In the genomic region with DNA sequence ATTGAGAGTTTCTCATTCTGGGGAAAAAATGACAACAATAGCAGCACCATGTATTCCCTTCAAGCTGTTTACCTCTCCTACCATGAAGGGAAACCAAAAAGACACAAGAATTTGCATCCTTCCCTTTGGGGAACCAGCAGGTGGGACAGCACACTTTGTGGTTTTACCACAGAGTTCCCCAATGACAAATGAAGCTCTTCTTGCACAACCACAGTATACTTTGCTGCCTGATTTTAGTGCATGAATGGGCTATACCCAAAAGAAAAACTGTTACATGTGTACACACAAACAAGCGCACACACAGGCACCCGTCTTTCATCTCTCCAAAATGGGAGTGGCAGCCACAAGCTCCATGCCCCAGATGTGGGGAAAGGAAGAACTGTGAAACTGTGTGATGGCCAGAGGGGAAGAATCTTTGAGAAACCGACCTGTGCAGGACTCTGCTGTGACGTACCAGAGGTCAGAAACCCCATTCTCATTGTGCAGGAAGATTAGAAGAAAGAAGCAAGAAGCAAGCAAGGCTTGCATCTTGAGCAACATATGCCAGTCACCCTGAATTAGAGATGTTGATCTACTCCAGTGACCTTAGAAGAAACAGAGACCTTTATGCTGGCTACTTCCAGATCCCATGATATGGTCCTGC, we compare ENCODE assay signal across 9 cellular contexts. TPM values are rescaled to one million over a fixed set of nuclear protein-coding genes. Genes with fewer than 3 reads are reported as not detected.
A peak's percentile ranks its signal among the peaks of the same experiment; 100 is the strongest.
DNase-seq lines count a peak whose midpoint lies in the region; ATAC-seq and TF ChIP-seq lines count a peak whose summit lies in the region.
"Had no signal": no experiment of that assay in that cellular context is flagged by ENCODE, and none has a peak within 500 bp of the region (broad histone marks: within the 10 kb centered on the region; RNA-seq: fewer than 3 reads in every experiment).

No MANE protein-coding gene starts in this region.

- no peak overlapping the region for H3K4me3 ChIP-seq in AG10803 (ENCODE audit: low read length)

- H3K4me1 Mint-ChIP-seq in activated T-cell treated with anti-CD3 and anti-CD28 coated beads, Interleukin-2, amount 50 U/mL, for 4 hours (ENCODE audit: low read depth), result peaks cover 37% of the 10 kb centered on the region

- no peak for TF ChIP-seq CTCF in AG10803 (conservative IDR thresholded peaks at IDR 0.05; ENCODE audit: low read length)

- H3K27me3 Mint-ChIP-seq in activated T-cell treated with anti-CD3 and anti-CD28 coated beads, Interleukin-2, amount 50 U/mL, for 4 hours (ENCODE audit: low read depth), result peaks cover 6% of the 10 kb centered on the region

- H3K9me3 Mint-ChIP-seq in activated T-cell treated with anti-CD3 and anti-CD28 coated beads, Interleukin-2, amount 50 U/mL, for 4 hours, result no peaks in the 10 kb centered on the region

- ATAC-seq in GM19397 (IDR thresholded peaks at IDR 0.05; ENCODE audit: unreplicated experiment) (peak; percentile 81), HG03432 (IDR thresholded peaks at IDR 0.05; ENCODE audit: unreplicated experiment) (peak; percentile 55), SK-N-SH treated with all-trans-retinoic acid at 6 μM for 48 hours (no peak)
- ATAC-seq in activated T-cell treated with anti-CD3 and anti-CD28 coated beads, Interleukin-2, amount 50 U/mL, for 4 hours, result peak; percentile 67 to 69

- peak overlapping the region; percentile 56 for H3K4me3 Mint-ChIP-seq in activated T-cell treated with anti-CD3 and anti-CD28 coated beads, Interleukin-2, amount 50 U/mL, for 4 hours

- DNase-seq in AG10803 (ENCODE audit: low read depth) (peak; percentile 9), NCI-H774 (lab: John Stamatoyannopoulos, UW) (no peak), COR-L47 (lab: John Stamatoyannopoulos, UW) (no peak), NCI-H1417 (lab: John Stamatoyannopoulos, UW) (no peak)
- peak; percentile 18 for DNase-seq in activated T-cell treated with anti-CD3 and anti-CD28 coated beads, Interleukin-2, amount 50 U/mL, for 4 hours
- DNase-seq: cortex of kidney had no signal

- no peaks in the 10 kb centered on the region for H3K36me3 Mint-ChIP-seq in activated T-cell treated with anti-CD3 and anti-CD28 coated beads, Interleukin-2, amount 50 U/mL, for 4 hours (ENCODE audit: insufficient read depth)

TF ChIP-seq in SK-N-SH treated with all-trans-retinoic acid at 6 μM for 48 hours, 23 proteins besides CTCF, POLR2A, EP300 and RAD21:
- TF ChIP-seq ZNF70 (CRISPR knock-in tag; IDR thresholded peaks at IDR 0.05), result no peak
- TF ChIP-seq OSR1 (CRISPR knock-in tag; IDR thresholded peaks at IDR 0.05), result no peak
- no peak for TF ChIP-seq GLIS3 (CRISPR knock-in tag; IDR thresholded peaks at IDR 0.05)
- TF ChIP-seq, protein P1, sequence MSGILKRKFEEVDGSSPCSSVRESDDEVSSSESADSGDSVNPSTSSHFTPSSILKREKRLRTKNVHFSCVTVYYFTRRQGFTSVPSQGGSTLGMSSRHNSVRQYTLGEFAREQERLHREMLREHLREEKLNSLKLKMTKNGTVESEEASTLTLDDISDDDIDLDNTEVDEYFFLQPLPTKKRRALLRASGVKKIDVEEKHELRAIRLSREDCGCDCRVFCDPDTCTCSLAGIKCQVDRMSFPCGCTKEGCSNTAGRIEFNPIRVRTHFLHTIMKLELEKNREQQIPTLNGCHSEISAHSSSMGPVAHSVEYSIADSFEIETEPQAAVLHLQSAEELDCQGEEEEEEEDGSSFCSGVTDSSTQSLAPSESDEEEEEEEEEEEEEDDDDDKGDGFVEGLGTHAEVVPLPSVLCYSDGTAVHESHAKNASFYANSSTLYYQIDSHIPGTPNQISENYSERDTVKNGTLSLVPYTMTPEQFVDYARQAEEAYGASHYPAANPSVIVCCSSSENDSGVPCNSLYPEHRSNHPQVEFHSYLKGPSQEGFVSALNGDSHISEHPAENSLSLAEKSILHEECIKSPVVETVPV (CRISPR knock-in tag; IDR thresholded peaks at IDR 0.05), result no peak
- no peak for TF ChIP-seq CSDC2 (CRISPR knock-in tag; IDR thresholded peaks at IDR 0.05)

RNA-seq across cellular contexts. Expression of a gene that starts 2.7 kb away (rescaled TPM):
- total RNA-seq in activated T-cell treated with anti-CD3 and anti-CD28 coated beads, Interleukin-2, amount 50 U/mL, for 4 hours, result 1 to 10 TPM in 1 of 3 donors, under 1 TPM in 2; 0.60 to 1.0 (median 0.73) TPM

Comparison
In these comparisons a context has a peak if more than half of its experiments do, and no peak if none do; other contexts are left out.
1. DNase-seq: peak in AG10803 (single experiment) and activated T-cell treated with anti-CD3 and anti-CD28 coated beads, Interleukin-2, amount 50 U/mL, for 4 hours (single experiment); none in NCI-H774 (single experiment), COR-L47 (single experiment) and NCI-H1417 (0 of 3).